In genomic region chr16:10871157-10871991, GRCh38 we compare ENCODE assay signal across 7 cellular contexts. TPM values are rescaled to one million over a fixed set of nuclear protein-coding genes. Genes with fewer than 3 reads are reported as not detected.
DNase-seq lines count a peak whose midpoint lies in the region; ATAC-seq and TF ChIP-seq lines count a peak whose summit lies in the region.

No MANE protein-coding gene starts in this region.

- peak overlapping the region; percentile 93 for H3K27ac Mint-ChIP-seq in HFFc6
- H3K27ac Mint-ChIP-seq in activated T-cell treated with anti-CD3 and anti-CD28 coated beads, Interleukin-2, amount 50 U/mL, for 72 hours = peak overlapping the region; percentile 68

- H3K4me1 Mint-ChIP-seq in HFFc6 (ENCODE audit: low read depth) = peaks cover 33% of the 10 kb centered on the region
- peaks cover 72% of the 10 kb centered on the region for H3K4me1 Mint-ChIP-seq in activated T-cell treated with anti-CD3 and anti-CD28 coated beads, Interleukin-2, amount 50 U/mL, for 72 hours (ENCODE audit: low read depth)

- DNase-seq in GM13976 (ENCODE audit: low spot score) (peak; percentile 61), HFFc6 (peak; percentile 89), NCI-H2171 treated with DMSO at 0.1 percent for 48 hours (lab: John Stamatoyannopoulos, UW) (peak; percentile 90), iris pigment epithelial cell (ENCODE audit: low read depth) (peak; percentile 82), NCI-H128 (lab: John Stamatoyannopoulos, UW; ENCODE audit: unreplicated experiment) (no peak)
- DNase-seq in activated T-cell treated with anti-CD3 and anti-CD28 coated beads, Interleukin-2, amount 50 U/mL, for 72 hours = peak; percentile 85 to 87
- DNase-seq in stimulated activated CD8-positive, alpha-beta memory T cell treated with anti-CD3 and anti-CD28 coated beads, Interleukin-2, amount 100 ng/mL, for 48 hours (ENCODE audit: low read depth in 2 of 2) = peak; percentile 40 to 67

- no peaks in the 10 kb centered on the region for H3K36me3 Mint-ChIP-seq in HFFc6 (ENCODE audit: low read depth)
- peaks cover 0 to 3% of the 10 kb centered on the region in 2 donors for H3K36me3 Mint-ChIP-seq in activated T-cell treated with anti-CD3 and anti-CD28 coated beads, Interleukin-2, amount 50 U/mL, for 72 hours (ENCODE audit: insufficient read depth in 2 of 2)

- in situ Hi-C loops in GM13976 (cut with MboI; ENCODE audit: low sequenced_read_pairs, unreplicated experiment) = loop anchor here (10.0 kb wide), 1 partner anchor 127 kb away; the partner anchor contains the start of gene NUBP1

- H3K27me3 Mint-ChIP-seq in HFFc6 (ENCODE audit: insufficient read depth) = peaks cover 20% of the 10 kb centered on the region
- H3K27me3 Mint-ChIP-seq in activated T-cell treated with anti-CD3 and anti-CD28 coated beads, Interleukin-2, amount 50 U/mL, for 72 hours (ENCODE audit: low read depth) = peaks cover 75% of the 10 kb centered on the region

- no peaks in the 10 kb centered on the region for H3K9me3 Mint-ChIP-seq in HFFc6
- no peaks in the 10 kb centered on the region for H3K9me3 Mint-ChIP-seq in activated T-cell treated with anti-CD3 and anti-CD28 coated beads, Interleukin-2, amount 50 U/mL, for 72 hours

- peak; percentile 86 to 90 for ATAC-seq in activated T-cell treated with anti-CD3 and anti-CD28 coated beads, Interleukin-2, amount 50 U/mL, for 72 hours (replicated peaks in 1 of 2)

- TF ChIP-seq CTCF in GM13976 (IDR thresholded peaks at IDR 0.05; ENCODE audit: borderline replicate concordance, control extremely low read depth, extremely low read depth, insufficient read depth, missing control alignments) (no peak), HFFc6 (IDR thresholded peaks at IDR 0.05) (no peak)

- H3K4me3 Mint-ChIP-seq in HFFc6 = peak overlapping the region; percentile 33
- peak overlapping the region; percentile 71 to 73 for H3K4me3 Mint-ChIP-seq in activated T-cell treated with anti-CD3 and anti-CD28 coated beads, Interleukin-2, amount 50 U/mL, for 72 hours

RNA-seq across cellular contexts. Expression of gene CIITA, which starts 5.6 kb away (rescaled TPM):
- total RNA-seq in HFFc6 (2021; fragmentation: NEBNext Ultra II Directional; extraction: Animal tissue kit (Norgen Biotek cat#: 25700)) = under 1 TPM in 5 of 6 experiments, not detected in 1; 0.11 to 0.24 (median 0.13) TPM
- 1 to 10 TPM; 3.1 to 7.2 TPM for total RNA-seq in activated T-cell treated with anti-CD3 and anti-CD28 coated beads, Interleukin-2, amount 50 U/mL, for 72 hours

RNA-seq across cellular contexts. Expression of gene TVP23A, which starts 52.8 kb away (rescaled TPM):
- total RNA-seq in HFFc6 (2021; fragmentation: NEBNext Ultra II Directional; extraction: Animal tissue kit (Norgen Biotek cat#: 25700)) = not detected
- under 1 TPM in 1 of 2 donors, not detected in 1; 0.60 TPM for total RNA-seq in activated T-cell treated with anti-CD3 and anti-CD28 coated beads, Interleukin-2, amount 50 U/mL, for 72 hours
